ENCODE assay signal across 18 cellular contexts in genomic region chr11:111046291-111046690, GRCh38.
"Had no signal": no experiment of that assay in that cellular context is flagged by ENCODE, and none has a peak within 500 bp of the region (broad histone marks: within the 10 kb centered on the region; RNA-seq: fewer than 3 reads in every experiment).

No MANE protein-coding gene starts in this region.

- ATAC-seq: activated naive CD4-positive, alpha-beta T cell treated with anti-CD3 and anti-CD28 coated beads, Interleukin-2, amount 50 U/mL, for 72 hours; activated T-cell treated with anti-CD3 and anti-CD28 coated beads, Interleukin-2, amount 50 U/mL, for 4 hours; left lobe of liver had no signal

- H3K9me3 ChIP-seq: esophagus squamous epithelium, gastroesophageal sphincter, ovary had no signal

- H3K4me1 ChIP-seq: esophagus squamous epithelium, neural progenitor cell had no signal

- H3K27me3 ChIP-seq: esophagus squamous epithelium, gastroesophageal sphincter, neural progenitor cell, ovary had no signal

- H3K27ac ChIP-seq: neural progenitor cell, ovary, VCaP had no signal

- H3K4me3 ChIP-seq: esophagus squamous epithelium, gastroesophageal sphincter, neural progenitor cell, ovary had no signal

- DNase-seq: activated CD4-positive, alpha-beta memory T cell treated with anti-CD3 and anti-CD28 coated beads, Interleukin-2, amount 10 ng/mL, durations not matched to agents 7 days and 5 days; activated CD4-positive, alpha-beta T cell treated with anti-CD3 and anti-CD28 coated beads for 1 hour; activated effector memory CD4-positive, alpha-beta T cell treated with Interleukin-2 at 50 U/mL for 16 hours; activated T-cell treated with anti-CD3 and anti-CD28 coated beads, Interleukin-2, amount 50 U/mL, for 4 hours; amniotic stem cell; effector CD8-positive, alpha-beta T cell; esophagus squamous epithelium; mammary epithelial cell; naive B cell; ovary; stimulated activated CD4-positive, alpha-beta T cell treated with anti-CD3 and anti-CD28 coated beads, Interleukin-12 subunit alpha, Interleukin-12 subunit beta, amount 100 ng/mL, for 4 hours; stimulated activated CD4-positive, alpha-beta T cell treated with anti-CD3 and anti-CD28 coated beads, Interleukin-2, amount 100 ng/mL, for 24 hours; T-helper 1 cell had no signal

- H3K36me3 ChIP-seq: esophagus squamous epithelium, gastroesophageal sphincter, neural progenitor cell, ovary had no signal

- H3K4me2 ChIP-seq: neural progenitor cell had no signal

- H3K9ac ChIP-seq: neural progenitor cell had no signal
